Comparison of ENCODE assay signal across 20 cellular contexts in genomic region chr15:91922701-91923279, GRCh38.
DNase-seq lines count a peak whose midpoint lies in the region; ATAC-seq, FAIRE-seq and TF ChIP-seq lines count a peak whose summit lies in the region.
"Had no signal": no experiment of that assay in that cellular context is flagged by ENCODE, and none has a peak within 500 bp of the region (broad histone marks: within the 10 kb centered on the region; RNA-seq: fewer than 3 reads in every experiment).

No MANE protein-coding gene starts in this region.

- intact Hi-C loops in left lung (cut with DNase I) = no loop called here
- intact Hi-C loops in gastrocnemius medialis (cut with DNase I; ENCODE audit: low total_unique reads) = no loop called here

- ATAC-seq in left lung (peak; percentile 31), gastrocnemius medialis (no peak), HG03521 (IDR thresholded peaks at IDR 0.05; ENCODE audit: unreplicated experiment) (no peak)
- ATAC-seq: activated CD4-positive, CD25-positive, alpha-beta regulatory T cell treated with anti-CD3 and anti-CD28 coated beads, Interleukin-2, amount 50 U/mL, for 24 hours; stimulated activated effector memory CD8-positive, alpha-beta T cell treated with anti-CD3 and anti-CD28 coated beads, Interleukin-12 subunit alpha, Interleukin-12 subunit beta, amount 100 ng/mL, for 72 hours had no signal

- no peaks in the 10 kb centered on the region for H3K36me3 ChIP-seq in left lung
- H3K36me3 ChIP-seq in gastrocnemius medialis = no peaks in the 10 kb centered on the region
- H3K36me3 ChIP-seq in smooth muscle cell (ENCODE audit: low read depth) = no peaks in the 10 kb centered on the region
- H3K36me3 ChIP-seq: BE2C, breast epithelium, MG63, prostate gland, upper lobe of left lung had no signal

- whole genome bisulfite sequencing in smooth muscle cell (ENCODE audit: low lambda C conversion rate) = 81% methylated on average over 8 of the region's 8 CpGs

- H3F3A ChIP-seq in smooth muscle cell (ENCODE audit: low read depth) = no peaks in the 10 kb centered on the region

- TF ChIP-seq CTCF in left lung (IDR thresholded peaks at IDR 0.05) (no peak), gastrocnemius medialis (IDR thresholded peaks at IDR 0.05 in 4 of 5, conservative IDR thresholded peaks at IDR 0.05 in 1 of 5) (no peak), smooth muscle cell (IDR thresholded peaks at IDR 0.05; ENCODE audit: borderline replicate concordance, insufficient read depth, poor library complexity, severe bottlenecking) (no peak)

- H4K20me1 ChIP-seq in smooth muscle cell (ENCODE audit: low read depth) = no peaks in the 10 kb centered on the region

- no peak overlapping the region for H3K9ac ChIP-seq in smooth muscle cell (ENCODE audit: low read depth)

- H3K4me2 ChIP-seq in smooth muscle cell = no peak overlapping the region

- no peak overlapping the region for H3K4me3 ChIP-seq in left lung
- H3K4me3 ChIP-seq in gastrocnemius medialis = no peak overlapping the region
- H3K4me3 ChIP-seq in smooth muscle cell = no peak overlapping the region
- H3K4me3 ChIP-seq: breast epithelium, MG63, prostate gland, upper lobe of left lung had no signal

- H3K27ac ChIP-seq in left lung = peak overlapping the region; percentile 14 to 77
- H3K27ac ChIP-seq in gastrocnemius medialis = no peak overlapping the region
- no peak overlapping the region for H3K27ac ChIP-seq in smooth muscle cell (ENCODE audit: low read depth)
- H3K27ac ChIP-seq: prostate gland had no signal

- H3K79me2 ChIP-seq in smooth muscle cell (ENCODE audit: low read depth) = no peaks in the 10 kb centered on the region

- H3K9me3 ChIP-seq in left lung (no peaks in the 10 kb centered on the region), gastrocnemius medialis (no peaks in the 10 kb centered on the region), smooth muscle cell (replicated peaks; ENCODE audit: low read depth) (no peaks in the 10 kb centered on the region)
- H3K9me3 ChIP-seq: BE2C, breast epithelium, MG63, prostate gland, upper lobe of left lung had no signal

- H2AFZ ChIP-seq in smooth muscle cell (ENCODE audit: low read depth) = no peak overlapping the region

- in situ Hi-C loops in gastrocnemius medialis (cut with MboI; ENCODE audit: low sequenced_read_pairs in 4 of 4) = no loop called here

- no peak for FAIRE-seq in H54 (lab: Jason Lieb, UNC)

- H3K4me1 ChIP-seq in left lung (peaks cover 11 to 38% of the 10 kb centered on the region in 2 donors), gastrocnemius medialis (peaks cover 14 to 53% of the 10 kb centered on the region in 2 donors), smooth muscle cell (ENCODE audit: low read depth) (peaks cover 9% of the 10 kb centered on the region)
- H3K4me1 ChIP-seq: BE2C had no signal

- H3K27me3 ChIP-seq in left lung (no peaks in the 10 kb centered on the region), gastrocnemius medialis (no peaks in the 10 kb centered on the region), smooth muscle cell (ENCODE audit: low read depth) (no peaks in the 10 kb centered on the region)
- H3K27me3 ChIP-seq: BE2C, breast epithelium, MG63, upper lobe of left lung had no signal

- no peak for TF ChIP-seq POLR2A in gastrocnemius medialis (IDR thresholded peaks at IDR 0.05)
- no peak for TF ChIP-seq POLR2A in H54 (IDR thresholded peaks at IDR 0.05; ENCODE audit: low read depth, low read length)

- peak; percentile 66 for DNase-seq in COLO668 (lab: John Stamatoyannopoulos, UW; ENCODE audit: unreplicated experiment)
- DNase-seq in Daoy (ENCODE audit: low read depth) = peak; percentile 30
- peak; percentile 80 for DNase-seq in NCI-H774 (lab: John Stamatoyannopoulos, UW)
- DNase-seq in left lung = no peak
- no peak for DNase-seq in gastrocnemius medialis
- no peak for DNase-seq in smooth muscle cell (lab: John Stamatoyannopoulos, UW; ENCODE audit: unreplicated experiment)
- DNase-seq in H54 (ENCODE audit: insufficient read length, low spot score) = no peak
- DNase-seq: activated naive CD4-positive, alpha-beta T cell treated with anti-CD3 and anti-CD28 coated beads, Interleukin-2, amount 10 ng/mL, durations not matched to agents 7 days and 5 days; BE2C; DND-41; effector CD4-positive, alpha-beta T cell; hypothalamus; MG63; SHP77 treated with DMSO at 0.1 percent for 48 hours; upper lobe of left lung had no signal

Comparison
In these comparisons a context has a peak if more than half of its experiments do, and no peak if none do; other contexts are left out.
1. DNase-seq: peak in COLO668 (single experiment), Daoy (single experiment) and NCI-H774 (single experiment); none in left lung (0 of 2), gastrocnemius medialis (0 of 2), smooth muscle cell (single experiment) and H54 (single experiment).
2. H3K27ac ChIP-seq: peak in left lung (2 of 2); none in gastrocnemius medialis (0 of 4) and smooth muscle cell (single experiment).